20 cellular contexts compared by ENCODE assay signal in the genomic region with DNA sequence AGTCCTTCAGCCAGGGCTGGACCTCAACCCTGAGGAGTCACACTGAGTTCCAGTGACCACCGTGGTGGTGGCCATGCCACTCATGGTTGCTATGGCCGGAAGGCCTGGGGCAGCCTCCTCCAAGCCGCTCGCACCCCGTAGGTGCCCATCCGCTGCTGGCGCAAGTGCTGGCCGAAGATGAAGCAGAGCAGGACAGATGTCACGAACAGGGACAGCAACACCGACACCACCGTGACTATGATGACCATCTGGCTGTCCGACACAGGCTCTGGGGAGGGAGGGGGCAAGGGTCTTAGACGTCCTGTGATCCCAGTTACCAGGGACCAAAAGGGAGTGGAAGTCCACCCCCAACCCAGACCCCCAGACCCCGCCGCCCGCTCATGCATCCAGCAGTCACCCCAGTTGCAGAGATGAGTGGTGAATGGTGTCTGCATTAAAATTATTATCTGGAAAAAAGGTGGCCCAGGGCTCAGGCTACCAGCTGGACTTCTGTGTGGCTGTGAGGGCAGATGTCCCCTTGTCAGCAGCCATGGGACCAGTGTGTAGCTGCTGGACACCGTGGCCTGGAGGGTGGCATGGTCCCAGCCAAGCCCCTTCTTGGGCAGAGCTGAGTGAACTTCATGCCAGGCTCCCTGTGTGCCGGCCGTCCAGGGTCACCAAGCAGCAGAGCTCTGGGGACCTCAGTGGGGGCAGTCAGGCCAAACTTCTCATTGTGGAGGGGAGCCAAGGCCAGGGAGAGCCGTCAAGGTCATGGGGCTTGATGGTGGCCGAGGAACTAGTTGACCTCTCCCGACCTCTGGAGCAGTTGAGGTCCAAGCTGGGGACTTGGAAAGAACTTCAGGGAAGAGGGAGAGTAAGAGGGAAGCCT. TPM values are rescaled to one million over a fixed set of nuclear protein-coding genes. Genes with fewer than 3 reads are reported as not detected.
DNase-seq lines count a peak whose midpoint lies in the region; ATAC-seq and TF ChIP-seq lines count a peak whose summit lies in the region.
"Had no signal": no experiment of that assay in that cellular context is flagged by ENCODE, and none has a peak within 500 bp of the region (broad histone marks: within the 10 kb centered on the region; RNA-seq: fewer than 3 reads in every experiment).

No MANE protein-coding gene starts in this region.

- H3K9me3 ChIP-seq in endodermal cell (ENCODE audit: control insufficient read depth, low read length) (no peaks in the 10 kb centered on the region), gastrocnemius medialis (no peaks in the 10 kb centered on the region), tibial nerve (no peaks in the 10 kb centered on the region)
- H3K9me3 ChIP-seq: MG63 had no signal

- intact Hi-C loops in CD14-positive monocyte (cut with micrococcal nuclease) (no loop called here), gastrocnemius medialis (cut with DNase I; ENCODE audit: low total_unique reads) (no loop called here)

- peaks cover 15 to 26% (median 21%) of the 10 kb centered on the region in 3 donors for H3K27me3 Mint-ChIP-seq in CD14-positive monocyte (ENCODE audit: low read depth in 3 of 3)
- H3K27me3 Mint-ChIP-seq in endodermal cell (ENCODE audit: insufficient read depth), result peaks cover 16% of the 10 kb centered on the region
- H3K27me3 Mint-ChIP-seq: activated CD4-positive, alpha-beta T cell treated with anti-CD3 and anti-CD28 coated beads for 36 hours had no signal

- no peaks in the 10 kb centered on the region for H3K36me3 ChIP-seq in endodermal cell (ENCODE audit: control insufficient read depth, insufficient read depth, low read length)
- H3K36me3 ChIP-seq in gastrocnemius medialis, result no peaks in the 10 kb centered on the region
- no peaks in the 10 kb centered on the region for H3K36me3 ChIP-seq in tibial nerve
- H3K36me3 ChIP-seq: MG63 had no signal

- ATAC-seq in gastrocnemius medialis (no peak), GM21526 (IDR thresholded peaks at IDR 0.05; ENCODE audit: low FRiP score, unreplicated experiment) (no peak)
- ATAC-seq: activated CD4-positive, alpha-beta T cell treated with anti-CD3 and anti-CD28 coated beads for 36 hours; natural killer cell had no signal

- H3K27me3 ChIP-seq in endodermal cell (ENCODE audit: control insufficient read depth, insufficient read depth, low read length, poor library complexity, severe bottlenecking), result peaks cover under 1% of the 10 kb centered on the region
- peaks cover 9 to 22% (median 21%) of the 10 kb centered on the region in 3 donors for H3K27me3 ChIP-seq in gastrocnemius medialis
- peaks cover 0 to 36% of the 10 kb centered on the region in 2 donors for H3K27me3 ChIP-seq in tibial nerve

- peak; percentile 6 for DNase-seq in AG20443 (ENCODE audit: low spot score)
- DNase-seq in CD14-positive monocyte (ENCODE audit: low spot score), result peak; percentile 36
- peak; percentile 43 for DNase-seq in endodermal cell
- DNase-seq in gastrocnemius medialis, result no peak
- DNase-seq in tibial nerve (ENCODE audit: low spot score in 2 of 2), result no peak
- DNase-seq in stimulated activated CD4-positive, alpha-beta T cell treated with anti-CD3 and anti-CD28 coated beads, Interleukin-1b, Interleukin-23, amount 100 ng/mL, for 48 hours, result no peak
- DNase-seq: activated CD4-positive, alpha-beta T cell treated with anti-CD3 and anti-CD28 coated beads for 36 hours; CD4-positive, CD25-positive, alpha-beta regulatory T cell; DMS79 treated with DMSO at 0.1 percent for 48 hours; foreskin melanocyte; HFFc6; MG63; natural killer cell; NCI-H187; NCI-H446; SHP77; substantia nigra had no signal

- TF ChIP-seq CTCF in CD14-positive monocyte (IDR thresholded peaks at IDR 0.05), result no peak
- TF ChIP-seq CTCF in endodermal cell (conservative IDR thresholded peaks at IDR 0.05), result no peak
- no peak for TF ChIP-seq CTCF in gastrocnemius medialis (IDR thresholded peaks at IDR 0.05 in 4 of 5, conservative IDR thresholded peaks at IDR 0.05 in 1 of 5)
- no peak for TF ChIP-seq CTCF in tibial nerve (IDR thresholded peaks at IDR 0.05)

- H3K4me3 ChIP-seq in endodermal cell (ENCODE audit: low read length) (no peak overlapping the region), gastrocnemius medialis (no peak overlapping the region), tibial nerve (no peak overlapping the region)
- H3K4me3 ChIP-seq: MG63 had no signal

- H3K4me3 Mint-ChIP-seq in CD14-positive monocyte (no peak overlapping the region), endodermal cell (no peak overlapping the region)
- H3K4me3 Mint-ChIP-seq: activated CD4-positive, alpha-beta T cell treated with anti-CD3 and anti-CD28 coated beads for 36 hours; HFFc6; natural killer cell; T-helper 2 cell treated with Interferon-gamma antibody and Interleukin-4, amounts not matched to agents 5 μg/mL and 100 μg/mL, for 36 hours had no signal

- H3K9ac ChIP-seq in endodermal cell (ENCODE audit: extremely low read depth, low read length, poor library complexity, severe bottlenecking), result no peak overlapping the region

- H3K27ac Mint-ChIP-seq in CD14-positive monocyte, result peak overlapping the region in 5 of 7 donors; percentile 18 to 86 (median 72)
- H3K27ac Mint-ChIP-seq in endodermal cell, result no peak overlapping the region
- H3K27ac Mint-ChIP-seq: HFFc6; T-helper 2 cell treated with Interferon-gamma antibody and Interleukin-4, amounts not matched to agents 5 μg/mL and 100 μg/mL, for 36 hours had no signal

- peaks cover 47% of the 10 kb centered on the region for H3K4me1 Mint-ChIP-seq in CD14-positive monocyte
- H3K4me1 Mint-ChIP-seq in endodermal cell, result no peaks in the 10 kb centered on the region

- WGBS in endodermal cell (ENCODE audit: insufficient coverage in 1 of 2, insufficient read length in 1 of 2), 2 experiments, result 93 to 97% methylated on average over 9 to 22 of the region's 22 CpGs
- 86 to 88% methylated on average over 18 to 22 of the region's 22 CpGs for WGBS in tibial nerve, 2 donors

- in situ Hi-C loops in gastrocnemius medialis (cut with MboI; ENCODE audit: low sequenced_read_pairs in 4 of 4), result no loop called here

- TF ChIP-seq POLR2A in gastrocnemius medialis (IDR thresholded peaks at IDR 0.05) (no peak), tibial nerve (IDR thresholded peaks at IDR 0.05) (no peak)

- H3K36me3 Mint-ChIP-seq in CD14-positive monocyte, result peaks cover 37 to 53% of the 10 kb centered on the region in 2 donors
- H3K36me3 Mint-ChIP-seq in endodermal cell (ENCODE audit: low read depth), result no peaks in the 10 kb centered on the region
- H3K36me3 Mint-ChIP-seq: natural killer cell had no signal

- H3K4me1 ChIP-seq in endodermal cell (ENCODE audit: control insufficient read depth, insufficient read depth, low read length) (no peaks in the 10 kb centered on the region), gastrocnemius medialis (peaks cover 16 to 21% of the 10 kb centered on the region in 2 donors), tibial nerve (peaks cover 0 to 33% (median 14%) of the 10 kb centered on the region in 4 donors)

- no peak for TF ChIP-seq EP300 in tibial nerve (IDR thresholded peaks at IDR 0.05)

- H3K9me3 Mint-ChIP-seq in CD14-positive monocyte (peaks cover 0 to 5% (median under 1%) of the 10 kb centered on the region in 7 donors), endodermal cell (no peaks in the 10 kb centered on the region)
- H3K9me3 Mint-ChIP-seq: CD4-positive, CD25-positive, alpha-beta regulatory T cell; HFFc6; natural killer cell; T-helper 2 cell treated with Interferon-gamma antibody and Interleukin-4, amounts not matched to agents 5 μg/mL and 100 μg/mL, for 36 hours had no signal

- H3K27ac ChIP-seq in endodermal cell (ENCODE audit: low read depth, low read length) (no peak overlapping the region), gastrocnemius medialis (peak overlapping the region; percentile 65 to 80 (median 74)), tibial nerve (peak overlapping the region in 1 of 4 donors; percentile 1)

RNA-seq across cellular contexts. Expression of a gene that starts 4.7 kb away (rescaled TPM):
- polyA plus RNA-seq in CD14-positive monocyte, result 1 to 10 TPM; 1.4 to 2.1 TPM
- 1 to 10 TPM; 3.3 to 6.1 TPM for total RNA-seq in endodermal cell
- polyA plus RNA-seq in endodermal cell (2013, experiment 1 of 2), result 1.6 TPM
- polyA plus RNA-seq in endodermal cell (2013, experiment 2 of 2), result 1.7 TPM
- under 1 TPM in 1 of 4 donors, not detected in 3; 0.13 TPM for total RNA-seq in gastrocnemius medialis
- total RNA-seq in tibial nerve, result 1 to 10 TPM in 1 of 4 donors, under 1 TPM in 2, not detected in 1; 0.20 to 1.3 (median 0.63) TPM

RNA-seq across cellular contexts. Expression of a gene that starts 17.5 kb away (rescaled TPM):
- 100 to 1,000 TPM; 174 to 186 TPM for polyA plus RNA-seq in CD14-positive monocyte
- under 1 TPM in 1 of 2 donors, not detected in 1; 0.75 TPM for total RNA-seq in endodermal cell
- not detected for polyA plus RNA-seq in endodermal cell (2013, experiment 1 of 2)
- not detected for polyA plus RNA-seq in endodermal cell (2013, experiment 2 of 2)
- 10 to 100 TPM; 39.7 to 82.4 (median 56.3) TPM for total RNA-seq in gastrocnemius medialis
- total RNA-seq in tibial nerve, result 10 to 100 TPM; 18.0 to 95.1 (median 36.3) TPM

RNA-seq across cellular contexts. Expression of a gene that starts 30.2 kb away (rescaled TPM):
- polyA plus RNA-seq in CD14-positive monocyte, result not detected
- total RNA-seq in endodermal cell (1 to 10 TPM; 3.9 to 4.4 TPM), gastrocnemius medialis (100 to 1,000 TPM in 1 of 4 donors, 10 to 100 TPM in 3; 45.3 to 107 (median 69.1) TPM), tibial nerve (1 to 10 TPM in 2 of 4 donors, under 1 TPM in 2; 0.21 to 2.4 (median 1.1) TPM)
- 2.5 TPM for polyA plus RNA-seq in endodermal cell (2013, experiment 1 of 2)
- 2.1 TPM for polyA plus RNA-seq in endodermal cell (2013, experiment 2 of 2)
- total RNA-seq: CD4-positive, CD25-positive, alpha-beta regulatory T cell; HFFc6; lung microvascular endothelial cell had no signal
- polyA plus RNA-seq: CD4-positive, CD25-positive, alpha-beta regulatory T cell had no signal

Comparison
In these comparisons a context has a peak if more than half of its experiments do, and no peak if none do; other contexts are left out.
1. DNase-seq: peak in AG20443 (single experiment), CD14-positive monocyte (single experiment) and endodermal cell (single experiment); none in gastrocnemius medialis (0 of 2), tibial nerve (0 of 2) and stimulated activated CD4-positive, alpha-beta T cell treated with anti-CD3 and anti-CD28 coated beads, Interleukin-1b, Interleukin-23, amount 100 ng/mL, for 48 hours (single experiment).
2. RNA of a gene that starts 17.5 kb away (total RNA-seq): 39.7 to 82.4 TPM in gastrocnemius medialis and 18.0 to 95.1 TPM in tibial nerve; 0.75 TPM in endodermal cell; every median in the first group is over 10 times any median in the second.
3. RNA of a gene that starts 30.2 kb away (total RNA-seq): 45.3 to 107 TPM in gastrocnemius medialis; 3.9 to 4.4 TPM in endodermal cell and 0.21 to 2.4 TPM in tibial nerve; every median in the first group is over 4 times any median in the second.